Comparison of ENCODE assay signal across 35 cellular contexts in genomic region chr18:10755855-10756254, GRCh38.
"Had no signal": no experiment of that assay in that cellular context is flagged by ENCODE, and none has a peak within 500 bp of the region (broad histone marks: within the 10 kb centered on the region; RNA-seq: fewer than 3 reads in every experiment).

No MANE protein-coding gene starts in this region.

- H3K27me3 ChIP-seq: MG63 had no signal

- H3K4me2 ChIP-seq: KMS-11 had no signal

- DNase-seq: Karpas-422, Kasumi-1, MG63, MM.1S, MV-4-11, NCI-H1048, NCI-H1092, NCI-H1092 treated with DMSO at 0.1 percent for 48 hours, NCI-H1105, NCI-H1105 treated with DMSO at 0.1 percent for 48 hours, NCI-H1417, NCI-H1417 treated with DMSO at 0.1 percent for 48 hours, NCI-H1436, NCI-H1436 treated with DMSO at 0.1 percent for 48 hours, NCI-H146, NCI-H1694, NCI-H1694 treated with DMSO at 0.1 percent for 48 hours, NCI-H187, NCI-H187 treated with DMSO at 0.1 percent for 48 hours, NCI-H1930, NCI-H2029, NCI-H2029 treated with DMSO at 0.1 percent for 48 hours, NCI-H2081, NCI-H2081 treated with DMSO at 0.1 percent for 48 hours, NCI-H2107, NCI-H2171, NCI-H2171 treated with DMSO at 0.1 percent for 48 hours, NCI-H2227 treated with DMSO at 0.1 percent for 48 hours, NCI-H226, NCI-H345, NCI-H446, NCI-H446 treated with DMSO at 0.1 percent for 48 hours, NCI-H510A, NCI-H510A treated with DMSO at 0.1 percent for 48 hours had no signal

- H3K27ac ChIP-seq: KMS-11 had no signal

- H3K9ac ChIP-seq: KMS-11 had no signal

- H3K9me3 ChIP-seq: MG63 had no signal

- H3K4me3 ChIP-seq: MG63 had no signal
